ENCODE assay signal across 33 cellular contexts in the genomic region with DNA sequence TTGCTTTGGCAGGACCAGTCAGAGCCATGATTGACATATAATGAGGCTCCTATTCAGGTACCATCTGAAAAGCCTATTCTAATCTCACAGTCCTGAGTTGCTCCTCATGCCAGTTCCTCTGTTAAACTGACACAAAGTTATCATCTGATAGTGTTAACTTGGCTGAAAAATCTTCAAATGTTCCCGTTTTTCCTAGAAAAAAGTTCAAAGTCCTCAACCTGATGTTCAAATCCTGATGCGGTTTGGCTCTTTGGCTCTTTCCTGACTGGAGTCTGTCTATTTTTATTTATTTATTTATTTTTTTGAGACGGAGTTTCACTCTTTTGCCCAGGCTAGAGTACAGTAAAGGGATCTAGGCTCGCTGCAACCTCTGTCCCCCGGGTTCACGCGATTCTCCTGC.
"Had no signal": no experiment of that assay in that cellular context is flagged by ENCODE, and none has a peak within 500 bp of the region (broad histone marks: within the 10 kb centered on the region; RNA-seq: fewer than 3 reads in every experiment).

No MANE protein-coding gene starts in this region.

- H3K4me3 Mint-ChIP-seq: activated B cell treated with CpG ODN at 0.5 μM for 24 hours; activated CD4-positive, alpha-beta memory T cell treated with anti-CD3 and anti-CD28 coated beads for 36 hours; activated CD4-positive, alpha-beta T cell treated with anti-CD3 and anti-CD28 coated beads, Interleukin-2, amount 10 ng/mL, durations not matched to agents 24 days and 14 days; activated CD8-positive, alpha-beta T cell treated with anti-CD3 and anti-CD28 coated beads for 36 hours; activated naive CD4-positive, alpha-beta T cell treated with anti-CD3 and anti-CD28 coated beads for 36 hours; activated naive CD8-positive, alpha-beta T cell treated with anti-CD3 and anti-CD28 coated beads for 36 hours; activated T-cell treated with anti-CD3 and anti-CD28 coated beads, Interleukin-2, amount 50 U/mL, for 4 hours; activated T-cell treated with anti-CD3 and anti-CD28 coated beads, Interleukin-2, amount 50 U/mL, for 72 hours; activated T-helper 1 cell treated with anti-CD3 and anti-CD28 coated beads, Interleukin-12 subunit alpha, Interleukin-12 subunit beta, Interleukin-2, Interleukin-4 antibody, amounts not matched to agents 30 ng/mL and 10 ng/mL and 1 ng/mL, durations not matched to agents 14 hours and 24 hours and 36 hours; activated T-helper 17 cell treated with anti-CD3 and anti-CD28 coated beads, Interleukin-2, amount 50 U/mL, for 72 hours; T-helper 1 cell treated with Interleukin-12 subunit alpha and Interleukin-12 subunit beta and Interleukin-4 antibody, amounts not matched to agents 30 μg/mL and 1 μg/mL, for 36 hours; T-helper 2 cell treated with Interferon-gamma antibody and Interleukin-4, amounts not matched to agents 5 μg/mL and 100 μg/mL, for 36 hours had no signal

- H3K27ac Mint-ChIP-seq: activated B cell treated with CpG ODN at 0.5 μM for 24 hours; activated CD4-positive, alpha-beta memory T cell treated with anti-CD3 and anti-CD28 coated beads for 36 hours; activated CD4-positive, alpha-beta T cell treated with anti-CD3 and anti-CD28 coated beads, Interleukin-2, amount 10 ng/mL, durations not matched to agents 24 days and 14 days; activated CD8-positive, alpha-beta T cell treated with anti-CD3 and anti-CD28 coated beads for 36 hours; activated naive CD4-positive, alpha-beta T cell treated with anti-CD3 and anti-CD28 coated beads for 36 hours; activated naive CD4-positive, alpha-beta T cell treated with anti-CD3 and anti-CD28 coated beads, Interleukin-2, amount 50 U/mL, for 72 hours; activated naive CD8-positive, alpha-beta T cell treated with anti-CD3 and anti-CD28 coated beads for 36 hours; activated T-cell treated with anti-CD3 and anti-CD28 coated beads, Interleukin-2, amount 50 U/mL, for 72 hours; activated T-helper 1 cell treated with anti-CD3 and anti-CD28 coated beads, Interleukin-12 subunit alpha, Interleukin-12 subunit beta, Interleukin-2, Interleukin-4 antibody, amounts not matched to agents 30 ng/mL and 10 ng/mL and 1 ng/mL, durations not matched to agents 14 hours and 24 hours and 36 hours; activated T-helper 17 cell treated with anti-CD3 and anti-CD28 coated beads, Interleukin-2, amount 50 U/mL, for 72 hours; T-helper 1 cell treated with Interleukin-12 subunit alpha and Interleukin-12 subunit beta and Interleukin-4 antibody, amounts not matched to agents 30 μg/mL and 1 μg/mL, for 36 hours; T-helper 2 cell treated with Interferon-gamma antibody and Interleukin-4, amounts not matched to agents 5 μg/mL and 100 μg/mL, for 36 hours had no signal

- H3K36me3 Mint-ChIP-seq: activated CD4-positive, alpha-beta memory T cell treated with anti-CD3 and anti-CD28 coated beads for 36 hours; activated naive CD8-positive, alpha-beta T cell treated with anti-CD3 and anti-CD28 coated beads for 36 hours had no signal

- H3K9me3 Mint-ChIP-seq: activated CD4-positive, alpha-beta T cell treated with anti-CD3 and anti-CD28 coated beads, Interleukin-2, amount 10 ng/mL, durations not matched to agents 24 days and 14 days; T-helper 2 cell treated with Interferon-gamma antibody and Interleukin-4, amounts not matched to agents 5 μg/mL and 100 μg/mL, for 36 hours had no signal

- H3K27me3 Mint-ChIP-seq: activated B cell treated with CpG ODN at 0.5 μM for 24 hours; activated CD4-positive, alpha-beta memory T cell treated with anti-CD3 and anti-CD28 coated beads for 36 hours; activated CD4-positive, alpha-beta T cell treated with anti-CD3 and anti-CD28 coated beads, Interleukin-2, amount 10 ng/mL, durations not matched to agents 24 days and 14 days; activated CD8-positive, alpha-beta T cell treated with anti-CD3 and anti-CD28 coated beads for 36 hours; activated naive CD8-positive, alpha-beta T cell treated with anti-CD3 and anti-CD28 coated beads for 36 hours; activated T-helper 17 cell treated with anti-CD3 and anti-CD28 coated beads, Interleukin-2, amount 50 U/mL, for 72 hours had no signal

- DNase-seq: activated B cell treated with CpG ODN at 0.5 μM for 24 hours; activated CD4-positive, alpha-beta memory T cell treated with anti-CD3 and anti-CD28 coated beads for 36 hours; activated CD4-positive, alpha-beta T cell treated with anti-CD3 and anti-CD28 coated beads for 4 hours; activated CD4-positive, alpha-beta T cell treated with anti-CD3 and anti-CD28 coated beads, Interleukin-2, amount 10 ng/mL, durations not matched to agents 24 days and 14 days; activated CD4-positive, alpha-beta T cell treated with anti-CD3 and anti-CD28 coated beads, Interleukin-2, amount 50 U/mL, for 1 hour; activated CD4-positive, alpha-beta T cell treated with anti-CD3 and anti-CD28 coated beads, Interleukin-2, amount 50 U/mL, for 4 hours; activated CD4-positive, CD25-positive, alpha-beta regulatory T cell treated with anti-CD3 and anti-CD28 coated beads, Interleukin-2, amount 50 U/mL, for 72 hours; activated CD8-positive, alpha-beta memory T cell treated with anti-CD3 and anti-CD28 coated beads, Interleukin-2, amount 50 U/mL, for 4 hours; activated CD8-positive, alpha-beta T cell treated with anti-CD3 and anti-CD28 coated beads for 36 hours; activated effector memory CD4-positive, alpha-beta T cell treated with anti-CD3 and anti-CD28 coated beads, Interleukin-2, amount 50 U/mL, for 16 hours; activated gamma-delta T cell treated with Interleukin-2 at 50 U/mL for 16 hours; activated naive CD4-positive, alpha-beta T cell; activated naive CD4-positive, alpha-beta T cell treated with anti-CD3 and anti-CD28 coated beads for 36 hours; activated naive CD4-positive, alpha-beta T cell treated with anti-CD3 and anti-CD28 coated beads, Interleukin-2, amount 50 U/mL, for 16 hours; activated naive CD8-positive, alpha-beta T cell treated with anti-CD3 and anti-CD28 coated beads for 36 hours; activated T-cell treated with anti-CD3 and anti-CD28 coated beads for 4 hours; activated T-cell treated with anti-CD3 and anti-CD28 coated beads, Interleukin-2, amount 50 U/mL, for 1 hour; activated T-cell treated with anti-CD3 and anti-CD28 coated beads, Interleukin-2, amount 50 U/mL, for 4 hours; activated T-cell treated with anti-CD3 and anti-CD28 coated beads, Interleukin-2, amount 50 U/mL, for 72 hours; adrenal gland; amniotic stem cell; aorta; body of pancreas; brain microvascular endothelial cell; central memory CD4-positive, alpha-beta T cell; T-helper 1 cell; T-helper 2 cell; T-helper 9 cell had no signal

- ATAC-seq: activated CD8-positive, alpha-beta T cell treated with anti-CD3 and anti-CD28 coated beads for 36 hours; activated naive CD4-positive, alpha-beta T cell treated with anti-CD3 and anti-CD28 coated beads, Interleukin-2, amount 50 U/mL, for 72 hours; activated T-cell treated with anti-CD3 and anti-CD28 coated beads, Interleukin-2, amount 50 U/mL, for 4 hours; activated T-cell treated with anti-CD3 and anti-CD28 coated beads, Interleukin-2, amount 50 U/mL, for 72 hours; activated T-helper 17 cell treated with anti-CD3 and anti-CD28 coated beads, Interleukin-2, amount 50 U/mL, for 72 hours; body of pancreas had no signal

- H3K4me1 Mint-ChIP-seq: activated B cell treated with CpG ODN at 0.5 μM for 24 hours; activated CD4-positive, alpha-beta T cell treated with anti-CD3 and anti-CD28 coated beads, Interleukin-2, amount 10 ng/mL, durations not matched to agents 24 days and 14 days; activated naive CD8-positive, alpha-beta T cell treated with anti-CD3 and anti-CD28 coated beads for 36 hours; activated T-helper 17 cell treated with anti-CD3 and anti-CD28 coated beads, Interleukin-2, amount 50 U/mL, for 72 hours had no signal
